25 cellular contexts compared by ENCODE assay signal in the genomic region with DNA sequence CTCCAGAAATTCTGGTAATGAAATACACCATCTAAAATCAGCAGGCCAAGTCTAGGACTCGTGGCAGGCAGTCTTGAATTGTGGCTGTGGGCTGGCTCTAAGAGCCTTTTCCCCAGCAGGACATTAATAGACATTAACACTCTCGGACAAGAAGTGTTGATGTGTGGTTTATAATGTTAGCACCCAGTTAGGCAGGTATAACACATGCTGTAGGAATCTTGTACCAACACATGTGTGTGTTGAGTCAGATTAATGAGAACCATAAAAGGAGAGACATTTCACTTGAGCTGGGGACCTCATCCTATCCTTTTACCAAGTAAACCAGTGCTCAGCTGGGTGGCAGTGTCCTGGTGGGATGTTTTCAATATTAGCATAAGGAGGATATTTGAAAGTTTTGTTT.
DNase-seq lines count a peak whose midpoint lies in the region; ATAC-seq and TF ChIP-seq lines count a peak whose summit lies in the region.
"Had no signal": no experiment of that assay in that cellular context is flagged by ENCODE, and none has a peak within 500 bp of the region (broad histone marks: within the 10 kb centered on the region; RNA-seq: fewer than 3 reads in every experiment).

No MANE protein-coding gene starts in this region.

- TF ChIP-seq POLR2A in thyroid gland (IDR thresholded peaks at IDR 0.05): no peak

- intact Hi-C loops in thyroid gland (cut with DNase I): no loop called here
- intact Hi-C loops in ascending aorta (cut with DNase I): no loop called here

- DNase-seq in DND-41 (no peak), HFF-Myc (ENCODE audit: extremely low read depth, low read depth) (peak; percentile 5), cerebellum (ENCODE audit: low spot score) (peak; percentile 9), kidney tubule cell (ENCODE audit: low spot score) (peak; percentile 17), thyroid gland (no peak), NCI-H510A (lab: John Stamatoyannopoulos, UW) (no peak), NCI-H774 (lab: John Stamatoyannopoulos, UW) (no peak), ascending aorta (ENCODE audit: low spot score in 2 of 2) (no peak)
- DNase-seq: activated CD8-positive, alpha-beta T cell treated with anti-CD3 and anti-CD28 coated beads for 36 hours; activated T-cell treated with anti-CD3 and anti-CD28 coated beads, Interleukin-2, amount 50 U/mL, for 24 hours; CD4-positive, alpha-beta T cell; DMS79; erythroblast; NCI-H1436; NCI-H2171; NCI-H526 treated with DMSO at 0.1 percent for 48 hours; nucleus accumbens; right lobe of liver; stimulated activated naive B cell treated with anti-CD40 and anti-IgM and Interleukin-4, amounts not matched to agents 10 μg/mL and 1 μg/mL and 100 μg/mL, for 72 hours; T-helper 2 cell had no signal

- 83 to 92% methylated on average over 2 of the region's 2 CpGs for WGBS in thyroid gland, 2 donors

- no peak overlapping the region for H3K4me3 ChIP-seq in DND-41 (ENCODE audit: low read depth in 1 of 2, low read length in 2 of 2)
- H3K4me3 ChIP-seq in HFF-Myc (replicated peaks; ENCODE audit: low read depth, low read length): no peak overlapping the region
- no peak overlapping the region for H3K4me3 ChIP-seq in thyroid gland (replicated peaks in 1 of 3)
- no peak overlapping the region for H3K4me3 ChIP-seq in ascending aorta
- H3K4me3 ChIP-seq: cardiac muscle cell, right lobe of liver, SJSA1 had no signal

- H3K36me3 ChIP-seq in DND-41 (ENCODE audit: insufficient read depth, low read length) (no peaks in the 10 kb centered on the region), thyroid gland (no peaks in the 10 kb centered on the region), ascending aorta (no peaks in the 10 kb centered on the region)
- H3K36me3 ChIP-seq: cardiac muscle cell, right lobe of liver, SJSA1 had no signal

- H3K9me3 ChIP-seq in DND-41 (ENCODE audit: insufficient read depth, low read length, severe bottlenecking): no peaks in the 10 kb centered on the region
- H3K9me3 ChIP-seq in thyroid gland: no peaks in the 10 kb centered on the region
- no peaks in the 10 kb centered on the region for H3K9me3 ChIP-seq in ascending aorta
- H3K9me3 ChIP-seq: right lobe of liver, SJSA1 had no signal

- H2AFZ ChIP-seq in DND-41 (ENCODE audit: low read depth, low read length): no peak overlapping the region

- H3K27ac ChIP-seq in DND-41 (ENCODE audit: low read length) (peak overlapping the region; percentile 0; the same call in 1 of the 2 replicates), thyroid gland (no peak overlapping the region), ascending aorta (no peak overlapping the region)
- H3K27ac ChIP-seq: cardiac muscle cell, right lobe of liver, SJSA1 had no signal

- H3K79me2 ChIP-seq in DND-41 (ENCODE audit: insufficient read depth, low read length): no peaks in the 10 kb centered on the region

- H4K20me1 ChIP-seq in DND-41 (ENCODE audit: insufficient read depth, low read length): no peaks in the 10 kb centered on the region

- H3K27me3 ChIP-seq in DND-41 (ENCODE audit: insufficient read depth, low read length, poor library complexity) (no peaks in the 10 kb centered on the region), thyroid gland (no peaks in the 10 kb centered on the region), ascending aorta (no peaks in the 10 kb centered on the region)
- H3K27me3 ChIP-seq: cardiac muscle cell, right lobe of liver, SJSA1 had no signal

- ATAC-seq in DND-41 (ENCODE audit: insufficient read depth, low read depth): no peak
- ATAC-seq: activated CD8-positive, alpha-beta T cell treated with anti-CD3 and anti-CD28 coated beads for 36 hours; activated naive CD4-positive, alpha-beta T cell treated with anti-CD3 and anti-CD28 coated beads, Interleukin-2, amount 50 U/mL, for 72 hours; HepG2; right lobe of liver; stimulated activated naive B cell treated with anti-CD40 and anti-IgM and Interleukin-4, amounts not matched to agents 10 μg/mL and 1 μg/mL and 100 μg/mL, for 72 hours; WTC11 had no signal

- H3K4me1 ChIP-seq in DND-41 (ENCODE audit: insufficient read depth, low read length): no peaks in the 10 kb centered on the region
- peaks cover 0 to 6% of the 10 kb centered on the region in 2 donors for H3K4me1 ChIP-seq in thyroid gland
- H3K4me1 ChIP-seq in ascending aorta: no peaks in the 10 kb centered on the region
- H3K4me1 ChIP-seq: right lobe of liver, SJSA1 had no signal

- TF ChIP-seq CTCF in DND-41 (IDR thresholded peaks at IDR 0.05; ENCODE audit: borderline replicate concordance, extremely low read depth, low read length, poor library complexity, severe bottlenecking) (no peak), HFF-Myc (IDR thresholded peaks at IDR 0.05; ENCODE audit: low read depth, low read length, missing control alignments) (no peak), thyroid gland (IDR thresholded peaks at IDR 0.05) (no peak), ascending aorta (IDR thresholded peaks at IDR 0.05) (no peak)

- no peak overlapping the region for H3K9ac ChIP-seq in DND-41 (ENCODE audit: low read depth, low read length)

- H3K4me2 ChIP-seq in DND-41 (ENCODE audit: insufficient read depth, low read length): no peak overlapping the region

Comparison
In these comparisons a context has a peak if more than half of its experiments do, and no peak if none do; other contexts are left out.
1. DNase-seq: peak in HFF-Myc (single experiment), cerebellum (single experiment) and kidney tubule cell (single experiment); none in DND-41 (single experiment), thyroid gland (0 of 2), NCI-H510A (single experiment), NCI-H774 (single experiment) and ascending aorta (0 of 2).